Comparison of ENCODE assay signal across 9 cellular contexts in the genomic region with DNA sequence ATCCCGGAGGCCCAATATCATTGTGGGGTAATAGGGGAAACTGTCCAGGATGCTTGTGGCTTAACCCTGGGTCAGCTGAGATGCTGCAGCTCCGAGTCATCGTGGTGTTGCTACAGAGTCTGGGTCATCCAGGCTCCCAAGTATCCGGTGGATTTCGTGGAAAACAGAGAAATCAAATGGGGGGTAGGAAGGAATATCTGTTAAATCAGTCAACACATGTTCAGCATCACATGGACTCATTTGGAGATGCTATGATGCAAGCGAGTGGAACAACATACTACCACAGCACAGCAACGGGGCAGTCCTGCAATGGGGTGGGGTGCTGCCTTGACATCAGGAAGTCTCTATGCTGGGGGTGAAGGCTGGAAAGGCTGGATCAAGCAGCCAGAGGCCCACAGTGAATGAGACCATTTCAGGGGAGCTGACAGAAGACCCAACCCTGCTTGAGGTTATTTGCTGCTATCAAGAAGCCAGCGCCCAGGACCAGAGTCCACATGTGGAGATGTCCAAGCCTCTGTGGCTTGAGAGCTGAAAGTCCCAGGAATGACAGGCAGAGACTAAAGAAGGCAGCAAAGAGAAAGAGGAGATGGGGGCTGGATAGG. TPM values are rescaled to one million over a fixed set of nuclear protein-coding genes. Genes with fewer than 3 reads are reported as not detected.
DNase-seq lines count a peak whose midpoint lies in the region; ATAC-seq and TF ChIP-seq lines count a peak whose summit lies in the region.
"Had no signal": no experiment of that assay in that cellular context is flagged by ENCODE, and none has a peak within 500 bp of the region (broad histone marks: within the 10 kb centered on the region; RNA-seq: fewer than 3 reads in every experiment).

No MANE protein-coding gene starts in this region.

- TF ChIP-seq CTCF in uterus (IDR thresholded peaks at IDR 0.05), result no peak

- no peak for TF ChIP-seq POLR2A in uterus (IDR thresholded peaks at IDR 0.05)

- peaks cover 64% of the 10 kb centered on the region for H3K4me1 Mint-ChIP-seq in activated CD8-positive, alpha-beta T cell treated with anti-CD3 and anti-CD28 coated beads, Interleukin-2, amount 10 ng/mL, durations not matched to agents 7 days and 5 days (ENCODE audit: low read depth)

- H3K9me3 ChIP-seq in uterus, result no peaks in the 10 kb centered on the region

- peak overlapping the region; percentile 73 for H3K4me3 Mint-ChIP-seq in activated CD8-positive, alpha-beta T cell treated with anti-CD3 and anti-CD28 coated beads, Interleukin-2, amount 10 ng/mL, durations not matched to agents 7 days and 5 days

- H3K36me3 Mint-ChIP-seq in activated CD8-positive, alpha-beta T cell treated with anti-CD3 and anti-CD28 coated beads, Interleukin-2, amount 10 ng/mL, durations not matched to agents 7 days and 5 days (ENCODE audit: low read depth), result peaks cover 38% of the 10 kb centered on the region

- H3K9me3 Mint-ChIP-seq in activated CD8-positive, alpha-beta T cell treated with anti-CD3 and anti-CD28 coated beads, Interleukin-2, amount 10 ng/mL, durations not matched to agents 7 days and 5 days (ENCODE audit: insufficient read depth), result no peaks in the 10 kb centered on the region

- CTCF ChIA-PET in activated CD8-positive, alpha-beta T cell treated with anti-CD3 and anti-CD28 coated beads, Interleukin-2, amount 10 ng/mL, durations not matched to agents 7 days and 5 days (lab: Charles Lee), result interaction anchor here (1.5 to 2.8 kb wide), 3 partner anchors 44 to 81 kb away, joined by 3 to 9 read pairs (median 4); partner anchors contain the start of gene TMEM106C

- POLR2A ChIA-PET in activated CD8-positive, alpha-beta T cell treated with anti-CD3 and anti-CD28 coated beads, Interleukin-2, amount 10 ng/mL, durations not matched to agents 7 days and 5 days (lab: Charles Lee), result no interaction called here

- H3K27ac Mint-ChIP-seq in activated CD8-positive, alpha-beta T cell treated with anti-CD3 and anti-CD28 coated beads, Interleukin-2, amount 10 ng/mL, durations not matched to agents 7 days and 5 days, result peak overlapping the region; percentile 72

- intact Hi-C loops in left cardiac atrium (cut with DNase I) (no loop called here), Right ventricle myocardium superior (cut with DNase I) (no loop called here), uterus (cut with DNase I; ENCODE audit: low total_unique reads) (no loop called here)

- peak; percentile 48 for DNase-seq in left cardiac atrium
- DNase-seq in Right ventricle myocardium superior, result no peak
- DNase-seq in activated CD8-positive, alpha-beta T cell treated with anti-CD3 and anti-CD28 coated beads, Interleukin-2, amount 10 ng/mL, durations not matched to agents 7 days and 5 days, result no peak
- peak; percentile 98 for DNase-seq in iris pigment epithelial cell (ENCODE audit: low read depth)
- peak; percentile 28 to 41 for DNase-seq in uterus
- no peak for DNase-seq in iPS-NIHi11 (ENCODE audit: low spot score)
- no peak for DNase-seq in activated CD4-positive, alpha-beta T cell treated with anti-CD3 and anti-CD28 coated beads for 1 hour

- ATAC-seq in left cardiac atrium (peak; percentile 34 to 87), Right ventricle myocardium superior (ENCODE audit: poor library complexity) (no peak), HG02970 (IDR thresholded peaks at IDR 0.05; ENCODE audit: low FRiP score, unreplicated experiment) (no peak)
- ATAC-seq in activated CD8-positive, alpha-beta T cell treated with anti-CD3 and anti-CD28 coated beads, Interleukin-2, amount 10 ng/mL, durations not matched to agents 7 days and 5 days, result no peak

- H3K27me3 Mint-ChIP-seq in activated CD8-positive, alpha-beta T cell treated with anti-CD3 and anti-CD28 coated beads, Interleukin-2, amount 10 ng/mL, durations not matched to agents 7 days and 5 days (ENCODE audit: low read depth), result no peaks in the 10 kb centered on the region

- H3K27me3 ChIP-seq in uterus, result no peaks in the 10 kb centered on the region

- no peak overlapping the region for H3K4me3 ChIP-seq in uterus

- H3K4me1 ChIP-seq in uterus, result no peaks in the 10 kb centered on the region

- no peaks in the 10 kb centered on the region for H3K36me3 ChIP-seq in uterus

- H3K27ac ChIP-seq in uterus, result no peak overlapping the region
- H3K27ac ChIP-seq: VCaP had no signal

RNA-seq across cellular contexts. Expression of gene VDR, which starts 22.9 kb away (rescaled TPM):
- total RNA-seq in left cardiac atrium, result 1 to 10 TPM in 1 of 2 donors, under 1 TPM in 1; 0.74 to 3.1 TPM
- total RNA-seq in Right ventricle myocardium superior, result 0.11 TPM
- total RNA-seq in activated CD8-positive, alpha-beta T cell treated with anti-CD3 and anti-CD28 coated beads, Interleukin-2, amount 10 ng/mL, durations not matched to agents 7 days and 5 days, result 10 to 100 TPM; 13.2 to 14.5 TPM
- total RNA-seq in uterus, result 1 to 10 TPM in 1 of 4 donors, under 1 TPM in 3; 0.26 to 2.0 (median 0.49) TPM

Comparison
In these comparisons a context has a peak if more than half of its experiments do, and no peak if none do; other contexts are left out.
1. ATAC-seq: peak in left cardiac atrium (2 of 2); none in Right ventricle myocardium superior (single experiment), activated CD8-positive, alpha-beta T cell treated with anti-CD3 and anti-CD28 coated beads, Interleukin-2, amount 10 ng/mL, durations not matched to agents 7 days and 5 days (single experiment) and HG02970 (single experiment).
2. DNase-seq: peak in left cardiac atrium (single experiment), iris pigment epithelial cell (single experiment) and uterus (2 of 2); none in Right ventricle myocardium superior (single experiment), activated CD8-positive, alpha-beta T cell treated with anti-CD3 and anti-CD28 coated beads, Interleukin-2, amount 10 ng/mL, durations not matched to agents 7 days and 5 days (single experiment), iPS-NIHi11 (single experiment) and activated CD4-positive, alpha-beta T cell treated with anti-CD3 and anti-CD28 coated beads for 1 hour (single experiment).